In the genomic region with DNA sequence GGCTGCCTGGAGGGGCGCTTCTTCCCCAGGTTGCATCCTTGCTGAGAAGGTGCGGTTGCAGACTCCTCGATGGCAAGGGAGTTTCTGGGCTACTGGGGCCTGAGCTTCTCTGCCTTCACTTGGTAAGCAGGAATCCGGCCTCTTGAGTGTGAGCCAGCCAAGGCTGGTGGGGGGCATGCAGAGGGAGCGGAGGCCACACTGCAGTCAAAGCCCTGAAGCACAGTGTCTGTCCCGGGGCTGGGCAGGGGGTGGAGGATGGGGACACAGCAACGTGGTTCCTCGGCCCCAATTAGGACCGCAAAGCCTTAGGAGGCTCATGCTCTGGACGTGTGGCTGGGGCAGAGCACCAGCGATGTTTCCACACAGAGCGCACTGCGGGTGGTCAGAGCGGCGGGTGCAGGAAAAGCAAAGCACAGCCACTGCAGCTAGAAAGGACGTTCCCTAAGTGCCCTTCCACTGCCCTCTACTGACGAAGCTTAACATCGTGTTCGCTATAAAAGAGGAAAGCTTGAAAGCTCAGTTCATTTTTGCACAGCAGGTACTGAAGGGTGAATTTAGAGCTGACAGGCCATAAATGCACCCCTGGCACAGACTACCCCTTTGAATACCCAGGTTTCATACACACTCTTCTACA, we compare ENCODE assay signal across 13 cellular contexts.
DNase-seq lines count a peak whose midpoint lies in the region; ATAC-seq and TF ChIP-seq lines count a peak whose summit lies in the region.
"Had no signal": no experiment of that assay in that cellular context is flagged by ENCODE, and none has a peak within 500 bp of the region (broad histone marks: within the 10 kb centered on the region; RNA-seq: fewer than 3 reads in every experiment).

No MANE protein-coding gene starts in this region.

- H3K27me3 ChIP-seq in BE2C (peaks cover 6% of the 10 kb centered on the region; the same call in 1 of the 2 replicates), brain microvascular endothelial cell (replicated peaks) (no peaks in the 10 kb centered on the region), right atrium auricular region (no peaks in the 10 kb centered on the region)
- H3K27me3 ChIP-seq: SJSA1 had no signal

- peak; percentile 14 for DNase-seq in BE2C
- peak; percentile 11 for DNase-seq in NCI-H460 (ENCODE audit: extremely low read depth, low read depth)
- no peak for DNase-seq in brain microvascular endothelial cell
- DNase-seq in mesothelial cell of epicardium (ENCODE audit: low spot score in 2 of 2, unreplicated experiment in 2 of 2), result no peak
- no peak for DNase-seq in right atrium auricular region (ENCODE audit: low spot score)
- DNase-seq: COR-L47, naive B cell, NCI-H1417 treated with DMSO at 0.1 percent for 48 hours had no signal

- H3K4me3 Mint-ChIP-seq in mesothelial cell of epicardium, result no peak overlapping the region
- H3K4me3 Mint-ChIP-seq: naive B cell had no signal

- H3K4me1 Mint-ChIP-seq in mesothelial cell of epicardium, result no peaks in the 10 kb centered on the region
- H3K4me1 Mint-ChIP-seq: naive B cell had no signal

- peaks cover 9% of the 10 kb centered on the region for H3K9me3 Mint-ChIP-seq in mesothelial cell of epicardium

- H3K4me1 ChIP-seq in BE2C, result no peaks in the 10 kb centered on the region
- no peaks in the 10 kb centered on the region for H3K4me1 ChIP-seq in right atrium auricular region
- H3K4me1 ChIP-seq: SJSA1 had no signal

- H3K27ac ChIP-seq in brain microvascular endothelial cell, result no peak overlapping the region
- no peak overlapping the region for H3K27ac ChIP-seq in right atrium auricular region
- H3K27ac ChIP-seq: SJSA1, skin epidermis had no signal

- H3K36me3 Mint-ChIP-seq in mesothelial cell of epicardium, result no peaks in the 10 kb centered on the region
- H3K36me3 Mint-ChIP-seq: naive B cell had no signal

- in situ Hi-C loops in brain microvascular endothelial cell (cut with HindIII; ENCODE audit: low pct_ligation_motif_present, low sequenced_read_pairs), result no loop called here

- no peak for ATAC-seq in HG03025 (IDR thresholded peaks at IDR 0.05; ENCODE audit: low FRiP score, unreplicated experiment)
- no peak for ATAC-seq in activated CD4-positive, CD25-positive, alpha-beta regulatory T cell treated with anti-CD3 and anti-CD28 coated beads, Interleukin-2, amount 50 U/mL, for 24 hours

- H3K27me3 Mint-ChIP-seq in mesothelial cell of epicardium (ENCODE audit: low read depth), result peaks cover 53% of the 10 kb centered on the region

- TF ChIP-seq CTCF in BE2C (IDR thresholded peaks at IDR 0.05; ENCODE audit: low read depth, low read length) (peak; percentile 40), GM12875 (IDR thresholded peaks at IDR 0.05; ENCODE audit: borderline replicate concordance, insufficient read depth, low read depth, low read length) (0 out of 2 replicates have a peak, but pooled peaks have one; percentile 8), brain microvascular endothelial cell (IDR thresholded peaks at IDR 0.05; ENCODE audit: low read depth, low read length, missing control alignments) (peak; percentile 12), mesothelial cell of epicardium (IDR thresholded peaks at IDR 0.05; ENCODE audit: unreplicated experiment) (no peak), right atrium auricular region (IDR thresholded peaks at IDR 0.05) (no peak)

- no peak overlapping the region for H3K27ac Mint-ChIP-seq in mesothelial cell of epicardium
- H3K27ac Mint-ChIP-seq: naive B cell had no signal

- H3K9me3 ChIP-seq in BE2C (no peaks in the 10 kb centered on the region), right atrium auricular region (peaks cover 0 to 4% of the 10 kb centered on the region in 2 donors)
- H3K9me3 ChIP-seq: SJSA1 had no signal

- H3K36me3 ChIP-seq in BE2C, result no peaks in the 10 kb centered on the region
- no peaks in the 10 kb centered on the region for H3K36me3 ChIP-seq in brain microvascular endothelial cell (replicated peaks)
- H3K36me3 ChIP-seq in right atrium auricular region, result no peaks in the 10 kb centered on the region
- H3K36me3 ChIP-seq: SJSA1 had no signal

- H3K4me3 ChIP-seq in BE2C (ENCODE audit: low read depth, low read length) (no peak overlapping the region), GM12875 (ENCODE audit: low read depth, low read length) (no peak overlapping the region), brain microvascular endothelial cell (ENCODE audit: low read depth, low read length) (no peak overlapping the region), right atrium auricular region (no peak overlapping the region)
- H3K4me3 ChIP-seq: SJSA1, skin epidermis had no signal

Comparison
In these comparisons a context has a peak if more than half of its experiments do, and no peak if none do; other contexts are left out.
1. DNase-seq: peak in BE2C (single experiment) and NCI-H460 (single experiment); none in brain microvascular endothelial cell (single experiment), mesothelial cell of epicardium (0 of 2) and right atrium auricular region (single experiment).
2. CTCF ChIP-seq: peak in BE2C (single experiment), GM12875 (single experiment) and brain microvascular endothelial cell (single experiment); none in mesothelial cell of epicardium (single experiment) and right atrium auricular region (0 of 2).